Comparison of ENCODE assay signal across 26 cellular contexts in genomic region chr5:129631946-129632345, GRCh38.
DNase-seq lines count a peak whose midpoint lies in the region; FAIRE-seq and TF ChIP-seq lines count a peak whose summit lies in the region.
"Had no signal": no experiment of that assay in that cellular context is flagged by ENCODE, and none has a peak within 500 bp of the region (broad histone marks: within the 10 kb centered on the region; RNA-seq: fewer than 3 reads in every experiment).

No MANE protein-coding gene starts in this region.

- no peaks in the 10 kb centered on the region for H3K27me3 ChIP-seq in brain microvascular endothelial cell (replicated peaks)
- no peaks in the 10 kb centered on the region for H3K27me3 ChIP-seq in CD8-positive, alpha-beta memory T cell (ENCODE audit: insufficient read depth, low read length, poor library complexity, severe bottlenecking)
- H3K27me3 ChIP-seq: testis had no signal

- peaks cover 0 to 14% (median 5%) of the 10 kb centered on the region in 5 donors for H3K9me3 Mint-ChIP-seq in CD8-positive, alpha-beta memory T cell

- no peaks in the 10 kb centered on the region for H3K36me3 ChIP-seq in brain microvascular endothelial cell (replicated peaks)
- H3K36me3 ChIP-seq in CD8-positive, alpha-beta memory T cell (ENCODE audit: insufficient read depth, low read length) = no peaks in the 10 kb centered on the region

- no peaks in the 10 kb centered on the region for H3K4me1 ChIP-seq in CD8-positive, alpha-beta memory T cell (ENCODE audit: insufficient read depth, low read length)
- H3K4me1 ChIP-seq: testis had no signal

- no peaks in the 10 kb centered on the region for H3K27me3 Mint-ChIP-seq in CD8-positive, alpha-beta memory T cell
- H3K27me3 Mint-ChIP-seq: activated naive CD8-positive, alpha-beta T cell treated with anti-CD3 and anti-CD28 coated beads, Interleukin-2, amount 10 ng/mL, durations not matched to agents 7 days and 5 days; CD4-positive, alpha-beta T cell; IgD-negative memory B cell; T-helper 17 cell had no signal

- H3K27ac Mint-ChIP-seq in CD8-positive, alpha-beta memory T cell = no peak overlapping the region
- H3K27ac Mint-ChIP-seq: activated naive CD8-positive, alpha-beta T cell treated with anti-CD3 and anti-CD28 coated beads, Interleukin-2, amount 10 ng/mL, durations not matched to agents 7 days and 5 days; CD4-positive, alpha-beta T cell; IgD-negative memory B cell; T-helper 17 cell had no signal

- FAIRE-seq in HTR-8/SVneo (lab: Jason Lieb, UNC) (no peak), RCC 7860 (lab: Jason Lieb, UNC) (no peak)
- FAIRE-seq: endothelial cell of umbilical vein had no signal

- H3K9me3 ChIP-seq in CD8-positive, alpha-beta memory T cell (ENCODE audit: low read length) = no peaks in the 10 kb centered on the region
- H3K9me3 ChIP-seq: SK-N-SH, testis had no signal

- peak; percentile 6 for DNase-seq in NCI-H82 (lab: John Stamatoyannopoulos, UW)
- DNase-seq in NCI-H82 treated with DMSO at 0.1 percent for 48 hours (lab: John Stamatoyannopoulos, UW; ENCODE audit: unreplicated experiment) = no peak
- peak; percentile 1 for DNase-seq in brain microvascular endothelial cell
- DNase-seq in fibroblast of villous mesenchyme (ENCODE audit: low read depth) = peak; percentile 68
- DNase-seq in stromal cell of bone marrow (ENCODE audit: low read depth) = peak; percentile 5
- DNase-seq in CD8-positive, alpha-beta memory T cell = no peak
- no peak for DNase-seq in HTR-8/SVneo (ENCODE audit: insufficient read length, low spot score)
- DNase-seq in RCC 7860 (ENCODE audit: low spot score) = no peak
- DNase-seq: activated CD4-positive, alpha-beta T cell treated with anti-CD3 and anti-CD28 coated beads for 1 hour; activated effector memory CD4-positive, alpha-beta T cell treated with Interleukin-2 at 50 U/mL for 16 hours; activated naive CD8-positive, alpha-beta T cell treated with anti-CD3 and anti-CD28 coated beads, Interleukin-2, amount 10 ng/mL, durations not matched to agents 7 days and 5 days; CD4-positive, alpha-beta T cell; GOT3; mesendoderm; NCI-H1105; NCI-H2029 treated with DMSO at 0.1 percent for 48 hours; NCI-H2227 treated with DMSO at 0.1 percent for 48 hours; NCI-H774; SK-N-SH; stimulated activated CD4-positive, alpha-beta T cell treated with anti-CD3 and anti-CD28 coated beads, Interleukin-15, amount 100 ng/mL, for 24 hours; stimulated activated naive CD4-positive, alpha-beta T cell treated with Interleukin-2 at 50 U/mL for 16 hours; T-helper 17 cell; testis had no signal

- H3K27ac ChIP-seq in brain microvascular endothelial cell = no peak overlapping the region
- no peak overlapping the region for H3K27ac ChIP-seq in CD8-positive, alpha-beta memory T cell (ENCODE audit: low read depth, low read length)
- H3K27ac ChIP-seq: 22Rv1, testis had no signal

- H3K4me3 ChIP-seq in brain microvascular endothelial cell (ENCODE audit: low read depth, low read length) (no peak overlapping the region), fibroblast of villous mesenchyme (ENCODE audit: low read depth, low read length) (no peak overlapping the region)
- no peak overlapping the region for H3K4me3 ChIP-seq in CD8-positive, alpha-beta memory T cell (ENCODE audit: low read length)
- H3K4me3 ChIP-seq: testis had no signal

- POLR2A ChIA-PET in CD8-positive, alpha-beta memory T cell (lab: Charles Lee) = no interaction called here

- H3K36me3 Mint-ChIP-seq in CD8-positive, alpha-beta memory T cell = peaks cover 0 to 2% (median 0%) of the 10 kb centered on the region in 3 donors
- H3K36me3 Mint-ChIP-seq: activated naive CD8-positive, alpha-beta T cell treated with anti-CD3 and anti-CD28 coated beads, Interleukin-2, amount 10 ng/mL, durations not matched to agents 7 days and 5 days; IgD-negative memory B cell had no signal

- TF ChIP-seq CTCF in brain microvascular endothelial cell (IDR thresholded peaks at IDR 0.05; ENCODE audit: low read depth, low read length, missing control alignments) (no peak), fibroblast of villous mesenchyme (IDR thresholded peaks at IDR 0.05; ENCODE audit: insufficient read depth, low read depth, low read length) (no peak)

- CTCF ChIA-PET in CD8-positive, alpha-beta memory T cell (lab: Charles Lee) = no interaction called here

- H3K4me1 Mint-ChIP-seq in CD8-positive, alpha-beta memory T cell = no peaks in the 10 kb centered on the region
- H3K4me1 Mint-ChIP-seq: activated naive CD8-positive, alpha-beta T cell treated with anti-CD3 and anti-CD28 coated beads, Interleukin-2, amount 10 ng/mL, durations not matched to agents 7 days and 5 days; IgD-negative memory B cell; T-helper 17 cell had no signal

- H3K4me3 Mint-ChIP-seq in CD8-positive, alpha-beta memory T cell = no peak overlapping the region
- H3K4me3 Mint-ChIP-seq: activated naive CD8-positive, alpha-beta T cell treated with anti-CD3 and anti-CD28 coated beads, Interleukin-2, amount 10 ng/mL, durations not matched to agents 7 days and 5 days; CD4-positive, alpha-beta T cell; IgD-negative memory B cell; T-helper 17 cell had no signal

- in situ Hi-C loops in brain microvascular endothelial cell (cut with HindIII; ENCODE audit: low pct_ligation_motif_present, low sequenced_read_pairs) = no loop called here

Comparison
In these comparisons a context has a peak if more than half of its experiments do, and no peak if none do; other contexts are left out.
1. DNase-seq: peak in NCI-H82 (single experiment), brain microvascular endothelial cell (single experiment), fibroblast of villous mesenchyme (single experiment) and stromal cell of bone marrow (single experiment); none in NCI-H82 treated with DMSO at 0.1 percent for 48 hours (single experiment), CD8-positive, alpha-beta memory T cell (0 of 5), HTR-8/SVneo (single experiment) and RCC 7860 (single experiment).